7 cellular contexts compared by ENCODE assay signal in genomic region chr11:101127348-101127698, GRCh38. TPM values are rescaled to one million over a fixed set of nuclear protein-coding genes. Genes with fewer than 3 reads are reported as not detected.
DNase-seq lines count a peak whose midpoint lies in the region; ATAC-seq and TF ChIP-seq lines count a peak whose summit lies in the region.

No MANE protein-coding gene starts in this region.

- WGBS in liver = 4% methylated on average over 45 of the region's 45 CpGs
- WGBS in testis, 2 donors = 0 to 3% methylated on average over 4 to 25 of the region's 45 CpGs

- H3K27ac ChIP-seq in HUES6 (ENCODE audit: low read depth, low read length) = no peak overlapping the region
- H3K27ac ChIP-seq in duodenal mucosa (ENCODE audit: low read depth, low read length) = no peak overlapping the region
- H3K27ac ChIP-seq in liver (ENCODE audit: low read depth in 1 of 2, low read length in 2 of 2) = peak overlapping the region in 1 of 2 donors; percentile 12
- H3K27ac ChIP-seq in testis = peak overlapping the region; percentile 71 to 81

- no peak for ATAC-seq in GM21825 (IDR thresholded peaks at IDR 0.05; ENCODE audit: unreplicated experiment)

- peaks cover 91% of the 10 kb centered on the region for H3K27me3 ChIP-seq in HUES6 (ENCODE audit: control insufficient read depth, insufficient read depth, low read length)
- H3K27me3 ChIP-seq in duodenal mucosa (ENCODE audit: control insufficient read depth in 1 of 2, insufficient read depth in 2 of 2, low read length in 2 of 2) = peaks cover 15 to 37% of the 10 kb centered on the region in 2 donors
- H3K27me3 ChIP-seq in liver (ENCODE audit: control insufficient read depth in 4 of 4, insufficient read depth in 4 of 4, low read length in 3 of 4) = peaks cover 0 to 19% (median 5%) of the 10 kb centered on the region in 4 donors
- no peaks in the 10 kb centered on the region for H3K27me3 ChIP-seq in testis

- peak; percentile 19 for DNase-seq in testis
- DNase-seq in NCI-H748 treated with DMSO at 0.1 percent for 48 hours (lab: John Stamatoyannopoulos, UW) = no peak
- DNase-seq in pons (ENCODE audit: low spot score) = no peak

- TF ChIP-seq RAD21 in liver (IDR thresholded peaks at IDR 0.05) = no peak

- no peak for TF ChIP-seq POLR2A in testis (IDR thresholded peaks at IDR 0.05)

- no peaks in the 10 kb centered on the region for H3K9me3 ChIP-seq in HUES6 (ENCODE audit: control insufficient read depth, insufficient read depth, low read depth, low read length)
- no peaks in the 10 kb centered on the region for H3K9me3 ChIP-seq in duodenal mucosa (ENCODE audit: control insufficient read depth in 1 of 2, low read length in 2 of 2)
- no peaks in the 10 kb centered on the region for H3K9me3 ChIP-seq in liver (ENCODE audit: control insufficient read depth in 4 of 4, low read length in 3 of 4)
- no peaks in the 10 kb centered on the region for H3K9me3 ChIP-seq in testis

- H3K36me3 ChIP-seq in HUES6 (ENCODE audit: control insufficient read depth, insufficient read depth, low read length) = no peaks in the 10 kb centered on the region
- no peaks in the 10 kb centered on the region for H3K36me3 ChIP-seq in duodenal mucosa (ENCODE audit: control insufficient read depth in 1 of 2, insufficient read depth in 2 of 2, low read length in 2 of 2)
- no peaks in the 10 kb centered on the region for H3K36me3 ChIP-seq in liver (ENCODE audit: control insufficient read depth in 4 of 4, insufficient read depth in 3 of 4, low read depth in 1 of 4, low read length in 3 of 4)
- H3K36me3 ChIP-seq in testis (ENCODE audit: low read depth, missing control alignments) = no peaks in the 10 kb centered on the region

- intact Hi-C loops in testis (cut with DNase I; ENCODE audit: low total_unique reads) = no loop called here

- no peak for TF ChIP-seq CTCF in liver (IDR thresholded peaks at IDR 0.05; ENCODE audit: low read depth, low read length, missing input control)
- TF ChIP-seq CTCF in testis (IDR thresholded peaks at IDR 0.05) = no peak

- peak overlapping the region; percentile 84 for H3K4me3 ChIP-seq in HUES6 (ENCODE audit: low read depth, low read length)
- H3K4me3 ChIP-seq in duodenal mucosa (ENCODE audit: low read depth in 1 of 2, low read length in 2 of 2) = peak overlapping the region; percentile 58 to 65
- peak overlapping the region in 2 of 3 donors; percentile 57 to 73 for H3K4me3 ChIP-seq in liver (ENCODE audit: low read depth in 1 of 3, low read length in 3 of 3)
- H3K4me3 ChIP-seq in testis = peak overlapping the region; percentile 67 to 69

- H3K9ac ChIP-seq in HUES6 (ENCODE audit: low read length) (peak overlapping the region; percentile 50), duodenal mucosa (ENCODE audit: low read depth in 1 of 2, low read length in 2 of 2) (peak overlapping the region in 1 of 2 donors; percentile 7), liver (ENCODE audit: low read depth in 1 of 2, low read length in 2 of 2) (no peak overlapping the region)

- H3K4me1 ChIP-seq in HUES6 (ENCODE audit: control insufficient read depth, insufficient read depth, low read length) = no peaks in the 10 kb centered on the region
- H3K4me1 ChIP-seq in duodenal mucosa (ENCODE audit: control insufficient read depth in 1 of 2, insufficient read depth in 2 of 2, low read length in 2 of 2) = no peaks in the 10 kb centered on the region
- peaks cover 10 to 30% (median 25%) of the 10 kb centered on the region in 4 donors for H3K4me1 ChIP-seq in liver (ENCODE audit: control insufficient read depth in 4 of 4, insufficient read depth in 4 of 4, low read length in 3 of 4)
- H3K4me1 ChIP-seq in testis = no peaks in the 10 kb centered on the region

TF ChIP-seq in liver, 16 proteins besides CTCF, POLR2A, EP300 and RAD21:
- TF ChIP-seq, protein P1, sequence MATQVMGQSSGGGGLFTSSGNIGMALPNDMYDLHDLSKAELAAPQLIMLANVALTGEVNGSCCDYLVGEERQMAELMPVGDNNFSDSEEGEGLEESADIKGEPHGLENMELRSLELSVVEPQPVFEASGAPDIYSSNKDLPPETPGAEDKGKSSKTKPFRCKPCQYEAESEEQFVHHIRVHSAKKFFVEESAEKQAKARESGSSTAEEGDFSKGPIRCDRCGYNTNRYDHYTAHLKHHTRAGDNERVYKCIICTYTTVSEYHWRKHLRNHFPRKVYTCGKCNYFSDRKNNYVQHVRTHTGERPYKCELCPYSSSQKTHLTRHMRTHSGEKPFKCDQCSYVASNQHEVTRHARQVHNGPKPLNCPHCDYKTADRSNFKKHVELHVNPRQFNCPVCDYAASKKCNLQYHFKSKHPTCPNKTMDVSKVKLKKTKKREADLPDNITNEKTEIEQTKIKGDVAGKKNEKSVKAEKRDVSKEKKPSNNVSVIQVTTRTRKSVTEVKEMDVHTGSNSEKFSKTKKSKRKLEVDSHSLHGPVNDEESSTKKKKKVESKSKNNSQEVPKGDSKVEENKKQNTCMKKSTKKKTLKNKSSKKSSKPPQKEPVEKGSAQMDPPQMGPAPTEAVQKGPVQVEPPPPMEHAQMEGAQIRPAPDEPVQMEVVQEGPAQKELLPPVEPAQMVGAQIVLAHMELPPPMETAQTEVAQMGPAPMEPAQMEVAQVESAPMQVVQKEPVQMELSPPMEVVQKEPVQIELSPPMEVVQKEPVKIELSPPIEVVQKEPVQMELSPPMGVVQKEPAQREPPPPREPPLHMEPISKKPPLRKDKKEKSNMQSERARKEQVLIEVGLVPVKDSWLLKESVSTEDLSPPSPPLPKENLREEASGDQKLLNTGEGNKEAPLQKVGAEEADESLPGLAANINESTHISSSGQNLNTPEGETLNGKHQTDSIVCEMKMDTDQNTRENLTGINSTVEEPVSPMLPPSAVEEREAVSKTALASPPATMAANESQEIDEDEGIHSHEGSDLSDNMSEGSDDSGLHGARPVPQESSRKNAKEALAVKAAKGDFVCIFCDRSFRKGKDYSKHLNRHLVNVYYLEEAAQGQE (IDR thresholded peaks at IDR 0.05) = no peak
- TF ChIP-seq GABPA (IDR thresholded peaks at IDR 0.05 in 1 of 2, conservative IDR thresholded peaks at IDR 0.05 in 1 of 2) (no peak), FOXA1 (IDR thresholded peaks at IDR 0.05) (no peak), ATF3 (IDR thresholded peaks at IDR 0.05) (no peak), NR2F2 (IDR thresholded peaks at IDR 0.05) (no peak), HNF4G (IDR thresholded peaks at IDR 0.05) (no peak), EGR1 (IDR thresholded peaks at IDR 0.05; ENCODE audit: low read depth in 2 of 2) (no peak), HNF4A (conservative IDR thresholded peaks at IDR 0.05) (no peak), TAF1 (conservative IDR thresholded peaks at IDR 0.05) (no peak), FOXA2 (IDR thresholded peaks at IDR 0.05) (no peak), JUND (IDR thresholded peaks at IDR 0.05) (no peak), YY1 (IDR thresholded peaks at IDR 0.05) (no peak), RXRA (IDR thresholded peaks at IDR 0.05) (no peak), SP1 (IDR thresholded peaks at IDR 0.05) (no peak), MAX (IDR thresholded peaks at IDR 0.05) (no peak)
- TF ChIP-seq, protein P2, sequence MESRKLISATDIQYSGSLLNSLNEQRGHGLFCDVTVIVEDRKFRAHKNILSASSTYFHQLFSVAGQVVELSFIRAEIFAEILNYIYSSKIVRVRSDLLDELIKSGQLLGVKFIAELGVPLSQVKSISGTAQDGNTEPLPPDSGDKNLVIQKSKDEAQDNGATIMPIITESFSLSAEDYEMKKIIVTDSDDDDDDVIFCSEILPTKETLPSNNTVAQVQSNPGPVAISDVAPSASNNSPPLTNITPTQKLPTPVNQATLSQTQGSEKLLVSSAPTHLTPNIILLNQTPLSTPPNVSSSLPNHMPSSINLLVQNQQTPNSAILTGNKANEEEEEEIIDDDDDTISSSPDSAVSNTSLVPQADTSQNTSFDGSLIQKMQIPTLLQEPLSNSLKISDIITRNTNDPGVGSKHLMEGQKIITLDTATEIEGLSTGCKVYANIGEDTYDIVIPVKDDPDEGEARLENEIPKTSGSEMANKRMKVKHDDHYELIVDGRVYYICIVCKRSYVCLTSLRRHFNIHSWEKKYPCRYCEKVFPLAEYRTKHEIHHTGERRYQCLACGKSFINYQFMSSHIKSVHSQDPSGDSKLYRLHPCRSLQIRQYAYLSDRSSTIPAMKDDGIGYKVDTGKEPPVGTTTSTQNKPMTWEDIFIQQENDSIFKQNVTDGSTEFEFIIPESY (IDR thresholded peaks at IDR 0.05) = no peak

RNA-seq across cellular contexts. Expression of gene PGR, which starts 2.3 kb away (rescaled TPM):
- total RNA-seq in liver = under 1 TPM in 1 of 2 donors, not detected in 1; 0.17 TPM
- polyA plus RNA-seq in liver = under 1 TPM; 0.04 to 0.16 TPM
- total RNA-seq in testis = 1 to 10 TPM; 2.4 to 3.3 TPM
- 9.6 TPM for polyA plus RNA-seq in testis (ENCODE audit: insufficient read depth, low read depth, low replicate concordance)

Comparison
In these comparisons a context has a peak if more than half of its experiments do, and no peak if none do; other contexts are left out.
1. H3K27ac ChIP-seq: peak in testis (2 of 2); none in HUES6 (single experiment) and duodenal mucosa (single experiment).
2. Peak in every context shown above with its lines, with median percentiles within 50 percentile points of each other: H3K4me3 ChIP-seq.